Comparison of ENCODE assay signal across 8 cellular contexts in genomic region chr9:115035872-115036612, GRCh38.
DNase-seq lines count a peak whose midpoint lies in the region; ATAC-seq, FAIRE-seq and TF ChIP-seq lines count a peak whose summit lies in the region.

No MANE protein-coding gene starts in this region.

- peak; percentile 59 for DNase-seq in stimulated activated naive CD4-positive, alpha-beta T cell treated with Interleukin-2 at 50 U/mL for 16 hours (lab: John Stamatoyannopoulos, UW)
- no peak for DNase-seq in stimulated activated naive CD4-positive, alpha-beta T cell (lab: John Stamatoyannopoulos, UW)
- DNase-seq in SW480 (ENCODE audit: low spot score) (peak; percentile 29), fibroblast of mammary gland (ENCODE audit: low read depth) (peak; percentile 73), H54 (ENCODE audit: insufficient read length, low spot score) (no peak), mucosa of gallbladder (ENCODE audit: low spot score) (no peak)
- peak; percentile 33 to 51 (median 33) for DNase-seq in stimulated activated CD4-positive, alpha-beta T cell treated with anti-CD3 and anti-CD28 coated beads, TNF-alpha, amount 100 ng/mL, for 48 hours (ENCODE audit: low read depth in 3 of 3)

- TF ChIP-seq POLR2A in H54 (IDR thresholded peaks at IDR 0.05; ENCODE audit: low read depth, low read length) = no peak

- FAIRE-seq in H54 (lab: Jason Lieb, UNC) = no peak

- TF ChIP-seq CTCF in fibroblast of mammary gland (conservative IDR thresholded peaks at IDR 0.05; ENCODE audit: control insufficient read depth, insufficient read depth, low read depth, low read length) = no peak

- no peak overlapping the region for H3K4me3 ChIP-seq in fibroblast of mammary gland (ENCODE audit: control insufficient read depth, low read depth, low read length)

- ATAC-seq in HG02973 (IDR thresholded peaks at IDR 0.05; ENCODE audit: unreplicated experiment) = peak; percentile 86

Comparison
In these comparisons a context has a peak if more than half of its experiments do, and no peak if none do; other contexts are left out.
1. DNase-seq: peak in stimulated activated naive CD4-positive, alpha-beta T cell treated with Interleukin-2 at 50 U/mL for 16 hours (single experiment), SW480 (single experiment), fibroblast of mammary gland (single experiment) and stimulated activated CD4-positive, alpha-beta T cell treated with anti-CD3 and anti-CD28 coated beads, TNF-alpha, amount 100 ng/mL, for 48 hours (3 of 3); none in stimulated activated naive CD4-positive, alpha-beta T cell (0 of 6), H54 (single experiment) and mucosa of gallbladder (single experiment).